ENCODE assay signal across 18 cellular contexts in genomic region chr18:35852786-35853185, GRCh38.
DNase-seq lines count a peak whose midpoint lies in the region; FAIRE-seq and TF ChIP-seq lines count a peak whose summit lies in the region.
"Had no signal": no experiment of that assay in that cellular context is flagged by ENCODE, and none has a peak within 500 bp of the region (broad histone marks: within the 10 kb centered on the region; RNA-seq: fewer than 3 reads in every experiment).

No MANE protein-coding gene starts in this region.

- H3K79me2 ChIP-seq in H9 (ENCODE audit: insufficient read depth, low read length) (no peaks in the 10 kb centered on the region), Karpas-422 (ENCODE audit: low read length) (no peaks in the 10 kb centered on the region)

- no peaks in the 10 kb centered on the region for H3K9me2 ChIP-seq in Karpas-422 (replicated peaks; ENCODE audit: insufficient read depth, low read length)

- no peak overlapping the region for H3K4me2 ChIP-seq in H9 (ENCODE audit: insufficient read depth, insufficient read length, low read length)
- peak overlapping the region; percentile 61 for H3K4me2 ChIP-seq in Karpas-422 (ENCODE audit: low read depth, low read length, poor library complexity, severe bottlenecking)

- H3K27me3 ChIP-seq in H9 (ENCODE audit: insufficient read depth, low read length) (no peaks in the 10 kb centered on the region), Karpas-422 (ENCODE audit: low read length) (no peaks in the 10 kb centered on the region), endodermal cell (ENCODE audit: control insufficient read depth, insufficient read depth, low read length, poor library complexity, severe bottlenecking) (no peaks in the 10 kb centered on the region)
- H3K27me3 ChIP-seq: SJSA1 had no signal

- H2BK15ac ChIP-seq in H9 (ENCODE audit: low read depth, low read length): no peak overlapping the region

- H3K4me1 ChIP-seq in H9 (ENCODE audit: insufficient read depth, low read length) (peaks cover 20% of the 10 kb centered on the region), Karpas-422 (ENCODE audit: low read length) (peaks cover 91% of the 10 kb centered on the region), endodermal cell (ENCODE audit: control insufficient read depth, insufficient read depth, low read length) (peaks cover 5% of the 10 kb centered on the region)
- H3K4me1 ChIP-seq: Caco-2, SJSA1 had no signal

- H3K79me1 ChIP-seq in H9 (ENCODE audit: insufficient read depth, low read depth, low read length, poor library complexity, severe bottlenecking): no peaks in the 10 kb centered on the region

- TF ChIP-seq CTCF in H9 (conservative IDR thresholded peaks at IDR 0.05): no peak
- TF ChIP-seq CTCF in endodermal cell (conservative IDR thresholded peaks at IDR 0.05): no peak
- TF ChIP-seq CTCF in D721Med (IDR thresholded peaks at IDR 0.05; ENCODE audit: insufficient read depth, missing control alignments): no peak

- H3K56ac ChIP-seq in H9 (ENCODE audit: insufficient read length, low read depth, low read length): no peak overlapping the region

- peaks cover 8 to 22% (median 13%) of the 10 kb centered on the region in 3 experiments for H3K36me3 Mint-ChIP-seq in H9 (ENCODE audit: insufficient read depth in 1 of 3, low read depth in 3 of 3)
- peaks cover 4% of the 10 kb centered on the region for H3K36me3 Mint-ChIP-seq in endodermal cell (ENCODE audit: low read depth)

- H3K4me3 Mint-ChIP-seq in H9: peak overlapping the region in 1 of 2 experiments; percentile 6; a peak in 1 of 5 replicates
- H3K4me3 Mint-ChIP-seq in endodermal cell: no peak overlapping the region

- H3K36me3 ChIP-seq in Karpas-422 (ENCODE audit: insufficient read depth, low read length): no peaks in the 10 kb centered on the region
- no peaks in the 10 kb centered on the region for H3K36me3 ChIP-seq in endodermal cell (ENCODE audit: control insufficient read depth, insufficient read depth, low read length)
- H3K36me3 ChIP-seq: SJSA1 had no signal

- H3K9me3 ChIP-seq in H9 (ENCODE audit: control insufficient read depth, low read depth, low read length) (no peaks in the 10 kb centered on the region), Karpas-422 (ENCODE audit: low read length) (no peaks in the 10 kb centered on the region), endodermal cell (ENCODE audit: control insufficient read depth, low read length) (no peaks in the 10 kb centered on the region)
- H3K9me3 ChIP-seq: Caco-2, SJSA1 had no signal

- H2AK5ac ChIP-seq in H9 (ENCODE audit: insufficient read length, low read length): no peak overlapping the region

- H2BK5ac ChIP-seq in H9 (ENCODE audit: insufficient read length, low read length): no peak overlapping the region

- no peak overlapping the region for H3K9ac ChIP-seq in H9 (ENCODE audit: extremely low read depth, insufficient read length, low read length)
- H3K9ac ChIP-seq in Karpas-422 (ENCODE audit: low read length): peak overlapping the region; percentile 72
- H3K9ac ChIP-seq in endodermal cell (ENCODE audit: extremely low read depth, low read length, poor library complexity, severe bottlenecking): no peak overlapping the region

- H3K27me3 Mint-ChIP-seq in H9 (ENCODE audit: low read depth) (no peaks in the 10 kb centered on the region), endodermal cell (ENCODE audit: insufficient read depth) (peaks cover 2% of the 10 kb centered on the region)

- H3K4me3 ChIP-seq in Karpas-422 (ENCODE audit: low read length): peak overlapping the region; percentile 8; the same call in 1 of the 2 replicates
- no peak overlapping the region for H3K4me3 ChIP-seq in endodermal cell (ENCODE audit: low read length)
- H3K4me3 ChIP-seq: SJSA1 had no signal

- DNase-seq in H9 (no peak), Karpas-422 (no peak), endodermal cell (peak; percentile 24), pulmonary artery endothelial cell (ENCODE audit: low read depth, low spot score) (peak; percentile 17), HT-29 (ENCODE audit: low spot score) (no peak), NCI-H82 treated with DMSO at 0.1 percent for 48 hours (lab: John Stamatoyannopoulos, UW; ENCODE audit: unreplicated experiment) (no peak), D721Med (ENCODE audit: insufficient read length, low spot score) (no peak)
- DNase-seq: Caco-2, EL, IMR-90, NCI-H1105, NCI-H1694, NCI-H2107, NCI-H446, NCI-H69, PC-3, SW 1271 had no signal

- H3K9me3 Mint-ChIP-seq in H9: peaks cover 10% of the 10 kb centered on the region in 2 experiments
- H3K9me3 Mint-ChIP-seq in endodermal cell: peaks cover 14% of the 10 kb centered on the region

- H3K4me1 Mint-ChIP-seq in H9 (peaks cover 16 to 24% of the 10 kb centered on the region in 2 experiments), endodermal cell (peaks cover 37% of the 10 kb centered on the region)

- H2AFZ ChIP-seq in H9 (ENCODE audit: low read length) (no peak overlapping the region), Karpas-422 (ENCODE audit: low read length) (no peak overlapping the region)

- no peak overlapping the region for H4K91ac ChIP-seq in H9 (ENCODE audit: insufficient read length, low read depth, low read length)

- H4K20me1 ChIP-seq in H9 (ENCODE audit: control insufficient read depth, insufficient read depth, insufficient read length) (no peaks in the 10 kb centered on the region), Karpas-422 (ENCODE audit: insufficient read depth, low read depth, low read length) (no peaks in the 10 kb centered on the region)

- no peak overlapping the region for H4K8ac ChIP-seq in H9 (replicated peaks; ENCODE audit: insufficient read length, low read depth, low read length)

- H3K4ac ChIP-seq in H9 (ENCODE audit: low read depth, low read length): no peak overlapping the region

- H2BK120ac ChIP-seq in H9 (ENCODE audit: low read depth, low read length, poor library complexity, severe bottlenecking): no peak overlapping the region

- H3K27ac Mint-ChIP-seq in H9 (peak overlapping the region in 1 of 3 experiments; percentile 63; a peak in 3 of 7 replicates), endodermal cell (no peak overlapping the region)

- no peak overlapping the region for H2BK20ac ChIP-seq in H9 (ENCODE audit: low read depth, low read length, poor library complexity, severe bottlenecking)

- no peak overlapping the region for H3K18ac ChIP-seq in H9 (ENCODE audit: insufficient read length, low read depth, low read length)

- H3K23me2 ChIP-seq in H9 (ENCODE audit: insufficient read length, low read depth, low read length, poor library complexity, severe bottlenecking): no peaks in the 10 kb centered on the region

- H3K23ac ChIP-seq in H9 (ENCODE audit: insufficient read length, low read depth, low read length): no peak overlapping the region

- WGBS in H9 (ENCODE audit: extremely low coverage, insufficient read length, low lambda C conversion rate): no CpG with 5 or more reads among the region's 2 CpGs
- WGBS in endodermal cell (ENCODE audit: insufficient coverage in 1 of 2, insufficient read length in 1 of 2), 2 experiments: 87 to 98% methylated on average over 2 of the region's 2 CpGs

- peak overlapping the region; percentile 97 for H3K27ac ChIP-seq in H9 (ENCODE audit: insufficient read length, low read depth, low read length)
- H3K27ac ChIP-seq in Karpas-422 (ENCODE audit: low read length): peak overlapping the region; percentile 99
- no peak overlapping the region for H3K27ac ChIP-seq in endodermal cell (ENCODE audit: low read depth, low read length)
- H3K27ac ChIP-seq: SJSA1 had no signal

- H2BK12ac ChIP-seq in H9 (ENCODE audit: insufficient read length, low read depth, low read length): no peak overlapping the region

- H4K5ac ChIP-seq in H9 (ENCODE audit: insufficient read length, low read depth, low read length): no peak overlapping the region

- no peak overlapping the region for H3K14ac ChIP-seq in H9 (ENCODE audit: insufficient read depth, low read length)

- no peak for FAIRE-seq in D721Med (lab: Jason Lieb, UNC)

- H3T11ph ChIP-seq in H9 (ENCODE audit: low read length): no peak overlapping the region

Comparison
In these comparisons a context has a peak if more than half of its experiments do, and no peak if none do; other contexts are left out.
1. DNase-seq: peak in endodermal cell (single experiment) and pulmonary artery endothelial cell (single experiment); none in H9 (single experiment), Karpas-422 (single experiment), HT-29 (single experiment), NCI-H82 treated with DMSO at 0.1 percent for 48 hours (single experiment) and D721Med (single experiment).